In the genomic region with DNA sequence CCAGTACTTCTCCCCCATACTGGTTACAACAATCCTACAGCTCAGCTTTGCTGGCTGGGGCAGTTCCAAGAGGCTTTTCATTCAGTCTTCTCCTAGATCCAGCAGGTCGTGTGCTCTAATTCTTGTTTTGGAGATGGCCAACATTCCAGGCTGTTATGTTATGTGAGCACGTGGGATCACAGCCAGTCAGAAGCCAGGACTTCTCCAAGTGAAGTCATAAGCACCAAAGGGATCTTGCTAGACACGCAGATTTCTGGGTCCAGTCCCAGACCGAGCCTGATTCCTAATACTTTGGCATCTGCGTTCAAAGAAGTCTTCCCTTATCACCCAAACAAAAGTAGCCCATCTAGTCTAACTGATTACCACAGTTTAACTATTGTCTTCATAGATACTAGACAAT, we compare ENCODE assay signal across 2 cellular contexts.
TF ChIP-seq lines count a peak whose summit lies in the region.

No MANE protein-coding gene starts in this region.

TF ChIP-seq in SK-N-SH, 30 proteins besides CTCF, POLR2A, EP300 and RAD21 (continued from another document):
- TF ChIP-seq, protein P1, sequence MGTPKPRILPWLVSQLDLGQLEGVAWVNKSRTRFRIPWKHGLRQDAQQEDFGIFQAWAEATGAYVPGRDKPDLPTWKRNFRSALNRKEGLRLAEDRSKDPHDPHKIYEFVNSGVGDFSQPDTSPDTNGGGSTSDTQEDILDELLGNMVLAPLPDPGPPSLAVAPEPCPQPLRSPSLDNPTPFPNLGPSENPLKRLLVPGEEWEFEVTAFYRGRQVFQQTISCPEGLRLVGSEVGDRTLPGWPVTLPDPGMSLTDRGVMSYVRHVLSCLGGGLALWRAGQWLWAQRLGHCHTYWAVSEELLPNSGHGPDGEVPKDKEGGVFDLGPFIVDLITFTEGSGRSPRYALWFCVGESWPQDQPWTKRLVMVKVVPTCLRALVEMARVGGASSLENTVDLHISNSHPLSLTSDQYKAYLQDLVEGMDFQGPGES (IDR thresholded peaks at IDR 0.05; ENCODE audit: low read depth, low read length), result no peak
- TF ChIP-seq, protein P2, sequence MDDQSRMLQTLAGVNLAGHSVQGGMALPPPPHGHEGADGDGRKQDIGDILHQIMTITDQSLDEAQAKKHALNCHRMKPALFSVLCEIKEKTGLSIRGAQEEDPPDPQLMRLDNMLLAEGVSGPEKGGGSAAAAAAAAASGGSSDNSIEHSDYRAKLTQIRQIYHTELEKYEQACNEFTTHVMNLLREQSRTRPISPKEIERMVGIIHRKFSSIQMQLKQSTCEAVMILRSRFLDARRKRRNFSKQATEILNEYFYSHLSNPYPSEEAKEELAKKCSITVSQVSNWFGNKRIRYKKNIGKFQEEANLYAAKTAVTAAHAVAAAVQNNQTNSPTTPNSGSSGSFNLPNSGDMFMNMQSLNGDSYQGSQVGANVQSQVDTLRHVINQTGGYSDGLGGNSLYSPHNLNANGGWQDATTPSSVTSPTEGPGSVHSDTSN (IDR thresholded peaks at IDR 0.05), result no peak
- TF ChIP-seq FOSL2 (IDR thresholded peaks at IDR 0.05; ENCODE audit: borderline replicate concordance, low read depth) (no peak), RXRA (IDR thresholded peaks at IDR 0.05; ENCODE audit: borderline replicate concordance, low read depth) (no peak)

TF ChIP-seq in SK-N-SH treated with all-trans-retinoic acid at 6 μM for 48 hours, 23 proteins besides CTCF, POLR2A, EP300 and RAD21 (continued from another document):
- TF ChIP-seq, protein P3, sequence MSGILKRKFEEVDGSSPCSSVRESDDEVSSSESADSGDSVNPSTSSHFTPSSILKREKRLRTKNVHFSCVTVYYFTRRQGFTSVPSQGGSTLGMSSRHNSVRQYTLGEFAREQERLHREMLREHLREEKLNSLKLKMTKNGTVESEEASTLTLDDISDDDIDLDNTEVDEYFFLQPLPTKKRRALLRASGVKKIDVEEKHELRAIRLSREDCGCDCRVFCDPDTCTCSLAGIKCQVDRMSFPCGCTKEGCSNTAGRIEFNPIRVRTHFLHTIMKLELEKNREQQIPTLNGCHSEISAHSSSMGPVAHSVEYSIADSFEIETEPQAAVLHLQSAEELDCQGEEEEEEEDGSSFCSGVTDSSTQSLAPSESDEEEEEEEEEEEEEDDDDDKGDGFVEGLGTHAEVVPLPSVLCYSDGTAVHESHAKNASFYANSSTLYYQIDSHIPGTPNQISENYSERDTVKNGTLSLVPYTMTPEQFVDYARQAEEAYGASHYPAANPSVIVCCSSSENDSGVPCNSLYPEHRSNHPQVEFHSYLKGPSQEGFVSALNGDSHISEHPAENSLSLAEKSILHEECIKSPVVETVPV (CRISPR knock-in tag; IDR thresholded peaks at IDR 0.05), result no peak
- TF ChIP-seq RARB (CRISPR knock-in tag; IDR thresholded peaks at IDR 0.05) (no peak), ZC3H10 (CRISPR knock-in tag; IDR thresholded peaks at IDR 0.05) (no peak), BACH2 (CRISPR knock-in tag; IDR thresholded peaks at IDR 0.05; ENCODE audit: borderline replicate concordance) (no peak), ZNF70 (CRISPR knock-in tag; IDR thresholded peaks at IDR 0.05) (no peak), ESRRG (CRISPR knock-in tag; IDR thresholded peaks at IDR 0.05) (no peak)
- TF ChIP-seq, protein P4, sequence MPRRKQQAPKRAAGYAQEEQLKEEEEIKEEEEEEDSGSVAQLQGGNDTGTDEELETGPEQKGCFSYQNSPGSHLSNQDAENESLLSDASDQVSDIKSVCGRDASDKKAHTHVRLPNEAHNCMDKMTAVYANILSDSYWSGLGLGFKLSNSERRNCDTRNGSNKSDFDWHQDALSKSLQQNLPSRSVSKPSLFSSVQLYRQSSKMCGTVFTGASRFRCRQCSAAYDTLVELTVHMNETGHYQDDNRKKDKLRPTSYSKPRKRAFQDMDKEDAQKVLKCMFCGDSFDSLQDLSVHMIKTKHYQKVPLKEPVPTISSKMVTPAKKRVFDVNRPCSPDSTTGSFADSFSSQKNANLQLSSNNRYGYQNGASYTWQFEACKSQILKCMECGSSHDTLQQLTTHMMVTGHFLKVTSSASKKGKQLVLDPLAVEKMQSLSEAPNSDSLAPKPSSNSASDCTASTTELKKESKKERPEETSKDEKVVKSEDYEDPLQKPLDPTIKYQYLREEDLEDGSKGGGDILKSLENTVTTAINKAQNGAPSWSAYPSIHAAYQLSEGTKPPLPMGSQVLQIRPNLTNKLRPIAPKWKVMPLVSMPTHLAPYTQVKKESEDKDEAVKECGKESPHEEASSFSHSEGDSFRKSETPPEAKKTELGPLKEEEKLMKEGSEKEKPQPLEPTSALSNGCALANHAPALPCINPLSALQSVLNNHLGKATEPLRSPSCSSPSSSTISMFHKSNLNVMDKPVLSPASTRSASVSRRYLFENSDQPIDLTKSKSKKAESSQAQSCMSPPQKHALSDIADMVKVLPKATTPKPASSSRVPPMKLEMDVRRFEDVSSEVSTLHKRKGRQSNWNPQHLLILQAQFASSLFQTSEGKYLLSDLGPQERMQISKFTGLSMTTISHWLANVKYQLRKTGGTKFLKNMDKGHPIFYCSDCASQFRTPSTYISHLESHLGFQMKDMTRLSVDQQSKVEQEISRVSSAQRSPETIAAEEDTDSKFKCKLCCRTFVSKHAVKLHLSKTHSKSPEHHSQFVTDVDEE (CRISPR knock-in tag; IDR thresholded peaks at IDR 0.05), result no peak
- TF ChIP-seq, protein P5, sequence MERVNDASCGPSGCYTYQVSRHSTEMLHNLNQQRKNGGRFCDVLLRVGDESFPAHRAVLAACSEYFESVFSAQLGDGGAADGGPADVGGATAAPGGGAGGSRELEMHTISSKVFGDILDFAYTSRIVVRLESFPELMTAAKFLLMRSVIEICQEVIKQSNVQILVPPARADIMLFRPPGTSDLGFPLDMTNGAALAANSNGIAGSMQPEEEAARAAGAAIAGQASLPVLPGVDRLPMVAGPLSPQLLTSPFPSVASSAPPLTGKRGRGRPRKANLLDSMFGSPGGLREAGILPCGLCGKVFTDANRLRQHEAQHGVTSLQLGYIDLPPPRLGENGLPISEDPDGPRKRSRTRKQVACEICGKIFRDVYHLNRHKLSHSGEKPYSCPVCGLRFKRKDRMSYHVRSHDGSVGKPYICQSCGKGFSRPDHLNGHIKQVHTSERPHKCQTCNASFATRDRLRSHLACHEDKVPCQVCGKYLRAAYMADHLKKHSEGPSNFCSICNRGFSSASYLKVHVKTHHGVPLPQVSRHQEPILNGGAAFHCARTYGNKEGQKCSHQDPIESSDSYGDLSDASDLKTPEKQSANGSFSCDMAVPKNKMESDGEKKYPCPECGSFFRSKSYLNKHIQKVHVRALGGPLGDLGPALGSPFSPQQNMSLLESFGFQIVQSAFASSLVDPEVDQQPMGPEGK (CRISPR knock-in tag; IDR thresholded peaks at IDR 0.05; ENCODE audit: borderline replicate concordance), result no peak
TF ChIP-seq in SK-N-SH treated with all-trans-retinoic acid at 6 μM for 48 hours: peak in this region for 0.
